30 cellular contexts compared by ENCODE assay signal in the genomic region with DNA sequence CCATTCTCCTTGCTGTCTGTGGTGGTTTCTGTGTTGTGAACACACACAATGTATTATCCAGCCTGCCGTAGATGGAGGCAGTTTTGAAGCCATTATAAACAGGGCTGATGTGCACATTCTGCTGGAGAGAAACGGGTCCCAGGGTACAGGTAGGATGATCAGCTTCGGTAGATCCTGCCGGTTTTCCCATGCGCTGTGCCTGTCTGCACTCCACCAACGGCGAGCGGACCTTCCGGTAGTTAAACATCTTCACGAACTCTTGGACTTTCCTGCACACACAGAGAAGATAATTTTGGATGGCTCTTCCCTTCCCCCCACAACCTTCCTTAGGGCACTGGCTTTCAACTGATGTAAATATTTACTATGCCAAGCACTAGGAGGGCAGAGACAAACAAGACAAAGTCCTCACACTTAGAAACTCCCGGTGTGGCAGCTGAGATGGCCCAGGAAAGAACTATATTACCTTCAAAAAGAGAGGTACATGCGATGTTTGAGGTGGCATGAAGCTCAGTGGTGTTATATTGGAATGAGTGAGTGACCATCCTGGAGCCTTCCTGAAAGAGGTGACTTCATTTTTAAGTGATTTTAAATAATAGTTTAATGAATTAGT.
DNase-seq lines count a peak whose midpoint lies in the region; TF ChIP-seq lines count a peak whose summit lies in the region.
"Had no signal": no experiment of that assay in that cellular context is flagged by ENCODE, and none has a peak within 500 bp of the region (broad histone marks: within the 10 kb centered on the region; RNA-seq: fewer than 3 reads in every experiment).

No MANE protein-coding gene starts in this region.

- DNase-seq in DMS53 treated with DMSO at 0.1 percent for 48 hours (lab: John Stamatoyannopoulos, UW; ENCODE audit: unreplicated experiment) (peak; percentile 27), NCI-H69 (lab: John Stamatoyannopoulos, UW) (peak; percentile 49), HuH-7.5 (ENCODE audit: low spot score) (no peak), NCI-H446 treated with DMSO at 0.1 percent for 48 hours (lab: John Stamatoyannopoulos, UW) (no peak), 8988T (no peak)
- no peak for DNase-seq in stimulated activated CD4-positive, alpha-beta T cell treated with anti-CD3 and anti-CD28 coated beads, Interleukin-2, amount 100 ng/mL, for 48 hours
- DNase-seq: activated CD4-positive, alpha-beta T cell treated with anti-CD3 and anti-CD28 coated beads, Interleukin-2, amount 50 U/mL, for 4 hours; activated CD8-positive, alpha-beta memory T cell treated with anti-CD3 and anti-CD28 coated beads, Interleukin-2, amount 10 ng/mL, durations not matched to agents 7 days and 5 days; activated gamma-delta T cell treated with Interleukin-2 at 50 U/mL for 16 hours; activated naive CD8-positive, alpha-beta T cell treated with anti-CD3 and anti-CD28 coated beads, Interleukin-2, amount 10 ng/mL, durations not matched to agents 7 days and 5 days; activated T-cell treated with anti-CD3 and anti-CD28 coated beads, Interleukin-2, amount 50 U/mL, for 4 hours; aorta; C1 segment of cervical spinal cord; Caco-2; colonic mucosa; DMS79 treated with DMSO at 0.1 percent for 48 hours; effector CD8-positive, alpha-beta T cell; GDM1; Kasumi-1; NCI-H146; NCI-H2107; nucleus accumbens; stimulated activated CD4-positive, alpha-beta T cell treated with anti-CD3 and anti-CD28 coated beads, Interleukin-4, amount 100 ng/mL, for 24 hours; thyroid gland had no signal

- H3K27ac ChIP-seq in neutrophil = peak overlapping the region; percentile 90
- H3K27ac ChIP-seq: cardiac muscle cell, colonic mucosa, epithelial cell of prostate, prostate gland, thyroid gland, vagina had no signal

- peaks cover 13% of the 10 kb centered on the region for H3K4me1 ChIP-seq in iPS-15b (ENCODE audit: control insufficient read depth, insufficient read depth, low read length)
- H3K4me1 ChIP-seq in neutrophil (ENCODE audit: control insufficient read depth in 1 of 2, insufficient read depth in 1 of 2, low read depth in 1 of 2, low read length in 1 of 2) = peaks cover 81 to 94% of the 10 kb centered on the region in 2 experiments
- H3K4me1 ChIP-seq: Caco-2, colonic mucosa, prostate gland, thyroid gland, vagina had no signal

- no peak for TF ChIP-seq CTCF in neutrophil (IDR thresholded peaks at IDR 0.05)

- H3K36me3 ChIP-seq in iPS-15b (ENCODE audit: control insufficient read depth, insufficient read depth, low read length) = peaks cover 2% of the 10 kb centered on the region
- H3K36me3 ChIP-seq in neutrophil = no peaks in the 10 kb centered on the region
- H3K36me3 ChIP-seq: cardiac muscle cell, colonic mucosa, prostate gland, thyroid gland, vagina had no signal

- H3K4me3 ChIP-seq in iPS-15b (ENCODE audit: low read depth, low read length) (no peak overlapping the region), neutrophil (ENCODE audit: low read depth in 1 of 2, low read length in 1 of 2) (peak overlapping the region; percentile 19 to 24)
- H3K4me3 ChIP-seq: cardiac muscle cell, colonic mucosa, prostate gland, thyroid gland, vagina had no signal

- H3K27me3 ChIP-seq in iPS-15b (ENCODE audit: control insufficient read depth, insufficient read depth, low read length) (no peaks in the 10 kb centered on the region), neutrophil (no peaks in the 10 kb centered on the region)
- H3K27me3 ChIP-seq: cardiac muscle cell, colonic mucosa, thyroid gland, vagina had no signal

- H3K9me3 ChIP-seq in iPS-15b (ENCODE audit: control insufficient read depth, insufficient read depth, low read length) (no peaks in the 10 kb centered on the region), neutrophil (no peaks in the 10 kb centered on the region)
- H3K9me3 ChIP-seq: Caco-2, colonic mucosa, prostate gland, thyroid gland, vagina had no signal

- H3K9ac ChIP-seq in iPS-15b (ENCODE audit: low read depth, low read length) = peak overlapping the region; percentile 6

Comparison
In these comparisons a context has a peak if more than half of its experiments do, and no peak if none do; other contexts are left out.
1. DNase-seq: peak in DMS53 treated with DMSO at 0.1 percent for 48 hours (single experiment) and NCI-H69 (single experiment); none in stimulated activated CD4-positive, alpha-beta T cell treated with anti-CD3 and anti-CD28 coated beads, Interleukin-2, amount 100 ng/mL, for 48 hours (0 of 2), HuH-7.5 (single experiment), NCI-H446 treated with DMSO at 0.1 percent for 48 hours (single experiment) and 8988T (single experiment).